Comparison of ENCODE assay signal across 8 cellular contexts in genomic region chr12:25436206-25436912, GRCh38.
A peak's percentile ranks its signal among the peaks of the same experiment; 100 is the strongest.
DNase-seq lines count a peak whose midpoint lies in the region; ATAC-seq, FAIRE-seq and TF ChIP-seq lines count a peak whose summit lies in the region.

No MANE protein-coding gene starts in this region.

- peaks cover 4% of the 10 kb centered on the region; the same call in 1 of the 2 replicates for H3K4me1 ChIP-seq in OCI-LY3 (ENCODE audit: low read length)
- H3K4me1 ChIP-seq in body of pancreas: peaks cover 4% of the 10 kb centered on the region
- H3K4me1 ChIP-seq in small intestine (ENCODE audit: control insufficient read depth in 2 of 2, insufficient read depth in 1 of 2, low read depth in 1 of 2, low read length in 1 of 2): no peaks in the 10 kb centered on the region

- H2AFZ ChIP-seq in OCI-LY3 (ENCODE audit: low read depth, low read length): peak overlapping the region; percentile 96

- no peaks in the 10 kb centered on the region for H4K20me1 ChIP-seq in OCI-LY3 (ENCODE audit: insufficient read depth, low read length)

- H3K27ac ChIP-seq in OCI-LY3 (ENCODE audit: low read length): no peak overlapping the region
- H3K27ac ChIP-seq in body of pancreas: no peak overlapping the region
- no peak overlapping the region for H3K27ac ChIP-seq in small intestine (ENCODE audit: low read depth in 1 of 2, low read length in 1 of 2)

- WGBS in body of pancreas, 2 donors: 27 to 34% methylated on average over 8 to 9 of the region's 9 CpGs
- WGBS in small intestine, 3 donors: 48 to 53% (median 50%) methylated on average over 9 of the region's 9 CpGs

- no peak for TF ChIP-seq POLR2A in body of pancreas (IDR thresholded peaks at IDR 0.05)

- H3K36me3 ChIP-seq in OCI-LY3 (replicated peaks; ENCODE audit: low read depth, low read length) (no peaks in the 10 kb centered on the region), body of pancreas (replicated peaks in 1 of 2; ENCODE audit: insufficient read depth in 1 of 2, low read depth in 2 of 2) (no peaks in the 10 kb centered on the region), small intestine (ENCODE audit: control insufficient read depth in 2 of 2, insufficient read depth in 2 of 2, low read length in 2 of 2) (no peaks in the 10 kb centered on the region)

- ATAC-seq in GM18873 (IDR thresholded peaks at IDR 0.05; ENCODE audit: low FRiP score, unreplicated experiment) (peak; percentile 46), body of pancreas (peak; percentile 74)

- H3K9ac ChIP-seq in OCI-LY3 (ENCODE audit: low read length): peak overlapping the region; percentile 67

- TF ChIP-seq CTCF in OCI-LY3 (IDR thresholded peaks at IDR 0.05; ENCODE audit: low read depth, low read length): peak; percentile 96
- peak; percentile 49 to 87 (median 83) for TF ChIP-seq CTCF in body of pancreas (IDR thresholded peaks at IDR 0.05)

- FAIRE-seq in small intestine (lab: Jason Lieb, UNC): peak; percentile 44

- peak; percentile 79 for DNase-seq in COLO829 (ENCODE audit: low spot score)
- DNase-seq in HS-27A (ENCODE audit: low read depth): peak; percentile 66
- DNase-seq in body of pancreas: peak; percentile 23 to 54 (median 32)
- peak; percentile 68 for DNase-seq in iPS-NIHi7 (ENCODE audit: extremely low spot score)
- peak; percentile 57 for DNase-seq in small intestine
- DNase-seq in activated effector memory CD4-positive, alpha-beta T cell treated with anti-CD3 and anti-CD28 coated beads, Interleukin-2, amount 50 U/mL, for 16 hours: no peak

- H3K27me3 ChIP-seq in OCI-LY3 (ENCODE audit: low read depth, low read length): no peaks in the 10 kb centered on the region
- H3K27me3 ChIP-seq in body of pancreas: no peaks in the 10 kb centered on the region
- H3K27me3 ChIP-seq in small intestine (ENCODE audit: control insufficient read depth in 2 of 2, insufficient read depth in 2 of 2, low read length in 2 of 2): no peaks in the 10 kb centered on the region

- H3K4me2 ChIP-seq in OCI-LY3 (ENCODE audit: low read length): peak overlapping the region; percentile 77

- H3K4me3 ChIP-seq in OCI-LY3 (ENCODE audit: low read length) (peak overlapping the region; percentile 77), body of pancreas (no peak overlapping the region), small intestine (ENCODE audit: low read depth in 1 of 2, low read length in 2 of 2) (peak overlapping the region in 1 of 2 donors; percentile 9)

- intact Hi-C loops in body of pancreas (cut with DNase I): loop anchor here (10.0 kb wide), 1 partner anchor 588 kb away; no protein-coding TSS in a partner anchor

- H3K79me2 ChIP-seq in OCI-LY3 (ENCODE audit: low read length): no peaks in the 10 kb centered on the region

- H3K9me3 ChIP-seq in OCI-LY3 (ENCODE audit: insufficient read depth, low read length): no peaks in the 10 kb centered on the region
- H3K9me3 ChIP-seq in body of pancreas: no peaks in the 10 kb centered on the region
- no peaks in the 10 kb centered on the region for H3K9me3 ChIP-seq in small intestine (ENCODE audit: control insufficient read depth, low read depth)
